In genomic region chr12:41563044-41563443, GRCh38 we compare ENCODE assay signal across 26 cellular contexts.
"Had no signal": no experiment of that assay in that cellular context is flagged by ENCODE, and none has a peak within 500 bp of the region (broad histone marks: within the 10 kb centered on the region; RNA-seq: fewer than 3 reads in every experiment).

No MANE protein-coding gene starts in this region.

- H3K27me3 ChIP-seq: MG63 had no signal

- H3K27ac ChIP-seq: RWPE1 had no signal

- H3K36me3 ChIP-seq: MG63 had no signal

- ATAC-seq: HepG2, Panc1, PC-3, SK-N-SH treated with all-trans-retinoic acid at 6 μM for 48 hours, T-helper 17 cell had no signal

- H3K4me3 ChIP-seq: MG63 had no signal

- H3K9me3 ChIP-seq: MG63 had no signal

- DNase-seq: IMR-90; Karpas-422; KG1; MG63; NCI-H1092; NCI-H1105 treated with DMSO at 0.1 percent for 48 hours; NCI-H1417 treated with DMSO at 0.1 percent for 48 hours; NCI-H1694 treated with DMSO at 0.1 percent for 48 hours; NCI-H1930; NCI-H2081; NCI-H2107; NCI-H2171 treated with DMSO at 0.1 percent for 48 hours; NCI-H345; NCI-H446 treated with DMSO at 0.1 percent for 48 hours; NCI-H510A treated with DMSO at 0.1 percent for 48 hours; NCI-H526; NCI-H774; NK-92 treated with Interleukin-12 subunit alpha and Interleukin-12 subunit beta, amount 100 ng/mL, for 24 hours; PC-3; SHP77; T-helper 1 cell; T-helper 17 cell had no signal
